In genomic region chr15:60478633-60479360, GRCh38 we compare ENCODE assay signal across 8 cellular contexts. TPM values are rescaled to one million over a fixed set of nuclear protein-coding genes. Genes with fewer than 3 reads are reported as not detected.
DNase-seq lines count a peak whose midpoint lies in the region; ATAC-seq, FAIRE-seq and TF ChIP-seq lines count a peak whose summit lies in the region.

Gene ICE2 (minus strand): TSS chr15:60479142. CDS start chr15:60477977, 1,165 bp downstream.

- peak within 1 kb of the TSS; percentile 85 to 95 for H3K27ac ChIP-seq in small intestine (ENCODE audit: low read depth in 1 of 2, low read length in 1 of 2)

- POLR2A ChIA-PET in AG04449 (lab: Yijun Ruan, JAX) = interaction anchor here (0.6 to 1.2 kb wide), 3 partner anchors 28 to 132 kb away, joined by 3 to 4 read pairs (median 3); partner anchors contain the start of gene ANXA2

- no peak for TF ChIP-seq CTCF in AG04449 (IDR thresholded peaks at IDR 0.05; ENCODE audit: insufficient read depth, low read length, missing control alignments)
- TF ChIP-seq CTCF in WI38 (IDR thresholded peaks at IDR 0.05; ENCODE audit: low read depth, low read length) = no peak
- no peak for TF ChIP-seq CTCF in bronchial epithelial cell (IDR thresholded peaks at IDR 0.05; ENCODE audit: insufficient read depth, low read length, severe bottlenecking)

- H3K36me3 ChIP-seq in bronchial epithelial cell (ENCODE audit: control insufficient read depth, insufficient read depth, low read length) = peaks cover 5% of the 10 kb centered on the region
- H3K36me3 ChIP-seq in small intestine (ENCODE audit: control insufficient read depth in 2 of 2, insufficient read depth in 2 of 2, low read length in 2 of 2) = peaks cover 0 to 1% of the 10 kb centered on the region in 2 donors

- WGBS in small intestine, 3 donors = 0% methylated on average over 52 to 57 of the region's 57 CpGs

- peak; percentile 53 for DNase-seq in AG04449 (ENCODE audit: low read depth, low spot score)
- DNase-seq in NCI-H2227 (lab: John Stamatoyannopoulos, UW; ENCODE audit: unreplicated experiment) = peak; percentile 94
- peak; percentile 86 for DNase-seq in bronchial epithelial cell (ENCODE audit: low read depth)
- peak; percentile 95 for DNase-seq in iPS-NIHi11 (ENCODE audit: low spot score)
- peak; percentile 96 for DNase-seq in small intestine

- CTCF ChIA-PET in AG04449 (lab: Yijun Ruan, JAX) = interaction anchor here (1.0 to 1.4 kb wide), 4 partner anchors 42 to 1355 kb away, joined by 3 to 7 read pairs (median 3); no protein-coding TSS in a partner anchor

- no peaks in the 10 kb centered on the region for H3K9me3 ChIP-seq in small intestine (ENCODE audit: control insufficient read depth, low read depth)

- FAIRE-seq in bronchial epithelial cell (lab: Jason Lieb, UNC) (no peak), small intestine (lab: Jason Lieb, UNC) (no peak)

- ATAC-seq in GM18873 (IDR thresholded peaks at IDR 0.05; ENCODE audit: low FRiP score, unreplicated experiment) (peak; percentile 82), HG03139 (IDR thresholded peaks at IDR 0.05; ENCODE audit: unreplicated experiment) (peak; percentile 85)

- H3K27me3 ChIP-seq in bronchial epithelial cell (ENCODE audit: control insufficient read depth, insufficient read depth, low read length) (no peaks in the 10 kb centered on the region), small intestine (ENCODE audit: control insufficient read depth in 2 of 2, insufficient read depth in 2 of 2, low read length in 2 of 2) (no peaks in the 10 kb centered on the region)

- H3K4me1 ChIP-seq in small intestine (ENCODE audit: control insufficient read depth in 2 of 2, insufficient read depth in 1 of 2, low read depth in 1 of 2, low read length in 1 of 2) = peaks cover 0 to 2% of the 10 kb centered on the region in 2 donors

- peak within 1 kb of the TSS; percentile 78 for H3K4me3 ChIP-seq in AG04449 (ENCODE audit: low read depth, low read length)
- peak within 1 kb of the TSS; percentile 92 for H3K4me3 ChIP-seq in WI38 (ENCODE audit: low read depth, low read length)
- H3K4me3 ChIP-seq in bronchial epithelial cell (ENCODE audit: low read depth, low read length) = peak within 1 kb of the TSS; percentile 67
- peak within 1 kb of the TSS; percentile 54 to 74 for H3K4me3 ChIP-seq in small intestine (ENCODE audit: low read depth in 1 of 2, low read length in 2 of 2)

RNA-seq across cellular contexts. Expression of gene ICE2, which starts in this region (rescaled TPM):
- total RNA-seq in bronchial epithelial cell = 22.6 and 29.4 TPM in 2 replicates
- polyA plus RNA-seq in small intestine = 10 to 100 TPM in 1 of 3 donors, 1 to 10 TPM in 2; 4.3 to 13.1 (median 6.9) TPM

Comparison
In these comparisons a context has a peak if more than half of its experiments do, and no peak if none do; other contexts are left out.
1. Peak in every context shown above with its lines: DNase-seq, ATAC-seq, H3K4me3 ChIP-seq and H3K27ac ChIP-seq.